In the genomic region with DNA sequence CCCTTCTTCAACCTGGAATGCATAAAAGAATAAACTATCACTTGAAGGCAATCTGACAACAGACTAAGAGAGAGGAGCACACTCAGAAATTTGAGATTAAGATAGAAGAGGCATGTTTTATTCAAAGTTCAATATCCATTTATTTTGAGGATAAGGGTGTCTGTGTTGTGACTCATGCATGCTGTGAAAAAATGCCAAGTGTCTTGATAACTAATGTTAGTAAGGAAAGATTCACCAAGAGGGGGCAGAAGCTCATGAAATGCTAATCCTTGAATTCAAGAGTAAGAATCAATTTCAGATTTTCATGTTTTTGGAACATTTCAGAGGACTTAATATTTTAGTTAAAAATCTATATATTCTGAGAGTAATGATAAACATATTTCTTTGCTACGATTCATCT, we compare ENCODE assay signal across 19 cellular contexts.
DNase-seq lines count a peak whose midpoint lies in the region; TF ChIP-seq lines count a peak whose summit lies in the region.
"Had no signal": no experiment of that assay in that cellular context is flagged by ENCODE, and none has a peak within 500 bp of the region (broad histone marks: within the 10 kb centered on the region; RNA-seq: fewer than 3 reads in every experiment).

No MANE protein-coding gene starts in this region.

- H2BK15ac ChIP-seq in mesendoderm (replicated peaks; ENCODE audit: low read depth), result no peak overlapping the region

- no peaks in the 10 kb centered on the region for H3K36me3 ChIP-seq in mesendoderm (ENCODE audit: control insufficient read depth, insufficient read depth, low read length)
- H3K36me3 ChIP-seq in left ventricle myocardium inferior, result no peaks in the 10 kb centered on the region
- H3K36me3 ChIP-seq: heart left ventricle, sigmoid colon had no signal

- peaks cover 2% of the 10 kb centered on the region for H3K27me3 Mint-ChIP-seq in activated T-cell treated with anti-CD3 and anti-CD28 coated beads, Interleukin-2, amount 50 U/mL, for 24 hours
- H3K27me3 Mint-ChIP-seq in mesothelial cell of epicardium (ENCODE audit: low read depth), result peaks cover 6% of the 10 kb centered on the region
- H3K27me3 Mint-ChIP-seq: central memory CD8-positive, alpha-beta T cell had no signal

- H3K4me1 ChIP-seq in mesendoderm (ENCODE audit: control insufficient read depth, low read depth, low read length), result no peaks in the 10 kb centered on the region
- no peaks in the 10 kb centered on the region for H3K4me1 ChIP-seq in left ventricle myocardium inferior
- H3K4me1 ChIP-seq: heart left ventricle, sigmoid colon had no signal

- H2BK5ac ChIP-seq in mesendoderm (ENCODE audit: low read length), result no peak overlapping the region

- H4K8ac ChIP-seq in mesendoderm (ENCODE audit: low read depth, low read length), result no peak overlapping the region

- H3K18ac ChIP-seq in mesendoderm (ENCODE audit: low read length), result no peak overlapping the region

- H3K27me3 ChIP-seq in mesendoderm (ENCODE audit: insufficient read depth, low read length, poor library complexity), result no peaks in the 10 kb centered on the region
- no peaks in the 10 kb centered on the region for H3K27me3 ChIP-seq in left ventricle myocardium inferior (ENCODE audit: low read depth)
- H3K27me3 ChIP-seq: heart left ventricle, sigmoid colon had no signal

- no CpG with 5 or more reads among the region's 1 CpG for WGBS in mesendoderm (ENCODE audit: extremely low coverage, insufficient coverage, low lambda C conversion rate)

- no peaks in the 10 kb centered on the region for H3K79me1 ChIP-seq in mesendoderm (ENCODE audit: low read length)

- H4K5ac ChIP-seq in mesendoderm (ENCODE audit: low read length), result no peak overlapping the region

- H3K4me3 ChIP-seq in choroid plexus epithelial cell (ENCODE audit: low read depth, low read length) (no peak overlapping the region), mesendoderm (ENCODE audit: low read length) (no peak overlapping the region), left ventricle myocardium inferior (no peak overlapping the region)
- H3K4me3 ChIP-seq: GM12878, heart left ventricle, sigmoid colon had no signal

- intact Hi-C loops in left ventricle myocardium inferior (cut with micrococcal nuclease), result no loop called here

- no peak overlapping the region for H3K56ac ChIP-seq in mesendoderm (ENCODE audit: low read length)

- H3K27ac ChIP-seq in mesendoderm (ENCODE audit: low read depth, low read length), result no peak overlapping the region
- H3K27ac ChIP-seq in left ventricle myocardium inferior (replicated peaks), result no peak overlapping the region
- H3K27ac ChIP-seq: heart left ventricle, sigmoid colon, VCaP had no signal

- H3K23ac ChIP-seq in mesendoderm (ENCODE audit: low read length), result no peak overlapping the region

- H2AK5ac ChIP-seq in mesendoderm (ENCODE audit: low read length), result no peak overlapping the region

- no peak overlapping the region for H3K4me3 Mint-ChIP-seq in activated T-cell treated with anti-CD3 and anti-CD28 coated beads, Interleukin-2, amount 50 U/mL, for 24 hours
- no peak overlapping the region for H3K4me3 Mint-ChIP-seq in mesothelial cell of epicardium
- H3K4me3 Mint-ChIP-seq: CD4-positive, alpha-beta memory T cell; central memory CD8-positive, alpha-beta T cell had no signal

- no peak overlapping the region for H3K27ac Mint-ChIP-seq in activated T-cell treated with anti-CD3 and anti-CD28 coated beads, Interleukin-2, amount 50 U/mL, for 24 hours
- no peak overlapping the region for H3K27ac Mint-ChIP-seq in mesothelial cell of epicardium
- H3K27ac Mint-ChIP-seq: CD4-positive, alpha-beta memory T cell had no signal

- no peak overlapping the region for H2BK120ac ChIP-seq in mesendoderm (ENCODE audit: low read depth, low read length)

- H3K9me3 ChIP-seq in left ventricle myocardium inferior (replicated peaks), result peaks cover 1% of the 10 kb centered on the region
- H3K9me3 ChIP-seq: sigmoid colon had no signal

- peak; percentile 46 for TF ChIP-seq CTCF in choroid plexus epithelial cell (conservative IDR thresholded peaks at IDR 0.05; ENCODE audit: low read depth, low read length)
- TF ChIP-seq CTCF in left ventricle myocardium inferior (IDR thresholded peaks at IDR 0.05; ENCODE audit: borderline replicate concordance), result no peak
- no peak for TF ChIP-seq CTCF in mesothelial cell of epicardium (IDR thresholded peaks at IDR 0.05; ENCODE audit: unreplicated experiment)

- no peaks in the 10 kb centered on the region for H3K79me2 ChIP-seq in mesendoderm (ENCODE audit: control insufficient read depth, insufficient read depth, low read length)

- H3K4ac ChIP-seq in mesendoderm (ENCODE audit: low read depth, low read length), result no peak overlapping the region

- no peak overlapping the region for H3K9ac ChIP-seq in mesendoderm (ENCODE audit: low read length)

- DNase-seq in Ammon's horn (ENCODE audit: low spot score), result peak; percentile 9
- peak; percentile 8 for DNase-seq in RKO (ENCODE audit: low spot score)
- peak; percentile 58 for DNase-seq in choroid plexus epithelial cell (ENCODE audit: low read depth)
- peak; percentile 2 for DNase-seq in mesendoderm
- no peak for DNase-seq in activated T-cell treated with anti-CD3 and anti-CD28 coated beads, Interleukin-2, amount 50 U/mL, for 24 hours
- no peak for DNase-seq in left ventricle myocardium inferior
- no peak for DNase-seq in mesothelial cell of epicardium (ENCODE audit: low spot score in 2 of 2, unreplicated experiment in 2 of 2)
- no peak for DNase-seq in C1 segment of cervical spinal cord (lab: John Stamatoyannopoulos, UW)
- DNase-seq: CD4-positive, alpha-beta memory T cell; DND-41; heart left ventricle; NCI-H1694 treated with DMSO at 0.1 percent for 48 hours; NCI-H524; sigmoid colon; stimulated activated CD4-positive, alpha-beta T cell treated with anti-CD3 and anti-CD28 coated beads, Interleukin-4, amount 100 ng/mL, for 4 hours; SW 1271 had no signal

- no peaks in the 10 kb centered on the region for H3K4me1 Mint-ChIP-seq in activated T-cell treated with anti-CD3 and anti-CD28 coated beads, Interleukin-2, amount 50 U/mL, for 24 hours (ENCODE audit: low read depth)
- peaks cover 3% of the 10 kb centered on the region for H3K4me1 Mint-ChIP-seq in mesothelial cell of epicardium
- H3K4me1 Mint-ChIP-seq: CD4-positive, alpha-beta memory T cell; central memory CD8-positive, alpha-beta T cell had no signal

- peaks cover 2% of the 10 kb centered on the region for H3K9me3 Mint-ChIP-seq in activated T-cell treated with anti-CD3 and anti-CD28 coated beads, Interleukin-2, amount 50 U/mL, for 24 hours
- H3K9me3 Mint-ChIP-seq in mesothelial cell of epicardium, result peaks cover 9% of the 10 kb centered on the region

- H3K4me2 ChIP-seq in mesendoderm (ENCODE audit: low read length), result no peak overlapping the region

- H3K36me3 Mint-ChIP-seq in activated T-cell treated with anti-CD3 and anti-CD28 coated beads, Interleukin-2, amount 50 U/mL, for 24 hours (ENCODE audit: low read depth), result no peaks in the 10 kb centered on the region
- H3K36me3 Mint-ChIP-seq in mesothelial cell of epicardium, result no peaks in the 10 kb centered on the region
- H3K36me3 Mint-ChIP-seq: CD4-positive, alpha-beta memory T cell had no signal

Comparison
In these comparisons a context has a peak if more than half of its experiments do, and no peak if none do; other contexts are left out.
1. DNase-seq: peak in Ammon's horn (single experiment), RKO (single experiment), choroid plexus epithelial cell (single experiment) and mesendoderm (single experiment); none in activated T-cell treated with anti-CD3 and anti-CD28 coated beads, Interleukin-2, amount 50 U/mL, for 24 hours (single experiment), left ventricle myocardium inferior (single experiment), mesothelial cell of epicardium (0 of 2) and C1 segment of cervical spinal cord (0 of 14).